In genomic region chr17:58317421-58318064, GRCh38 we compare ENCODE assay signal across 8 cellular contexts. TPM values are rescaled to one million over a fixed set of nuclear protein-coding genes. Genes with fewer than 3 reads are reported as not detected.
DNase-seq lines count a peak whose midpoint lies in the region; ATAC-seq and TF ChIP-seq lines count a peak whose summit lies in the region.

No MANE protein-coding gene starts in this region.

- intact Hi-C loops in Right ventricle myocardium superior (cut with DNase I) (loop anchor here (5.0 kb wide), 1 partner anchor 130 kb away; no protein-coding TSS in a partner anchor), Right ventricle myocardium inferior (cut with DNase I) (loop anchor here (5.0 kb wide), 1 partner anchor 130 kb away; no protein-coding TSS in a partner anchor), psoas muscle (cut with DNase I) (loop anchor here in 1 of 2 donors (5.0 kb wide), 1 partner anchor 130 kb away; no protein-coding TSS in a partner anchor)

- no peaks in the 10 kb centered on the region for H3K9me3 ChIP-seq in psoas muscle

- no peaks in the 10 kb centered on the region for H3K36me3 ChIP-seq in psoas muscle (ENCODE audit: insufficient read depth in 1 of 2, low read depth in 1 of 2)

- peak; percentile 67 for ATAC-seq in Right ventricle myocardium superior (ENCODE audit: poor library complexity)
- no peak for ATAC-seq in Right ventricle myocardium inferior
- ATAC-seq in HG03280 (IDR thresholded peaks at IDR 0.05; ENCODE audit: unreplicated experiment): peak; percentile 63
- ATAC-seq in psoas muscle: peak in 1 of 4 donors; percentile 19
- no peak for ATAC-seq in GM21526 (IDR thresholded peaks at IDR 0.05; ENCODE audit: low FRiP score, unreplicated experiment)

- H3K4me3 ChIP-seq in psoas muscle: no peak overlapping the region

- TF ChIP-seq CTCF in psoas muscle (IDR thresholded peaks at IDR 0.05): peak; percentile 24

- no peak overlapping the region for H3K27ac ChIP-seq in psoas muscle

- 36 to 54% (median 41%) methylated on average over 5 of the region's 5 CpGs for WGBS in psoas muscle, 3 donors

- peak; percentile 36 for DNase-seq in Right ventricle myocardium superior
- DNase-seq in Right ventricle myocardium inferior (ENCODE audit: missing footprints): no peak
- DNase-seq in NOMO-1 treated with DMSO at 0.1 percent for 48 hours (lab: John Stamatoyannopoulos, UW; ENCODE audit: unreplicated experiment): peak; percentile 60
- peak; percentile 73 for DNase-seq in activated T-cell treated with anti-CD3 and anti-CD28 coated beads, Interleukin-2, amount 50 U/mL, for 1 hour
- DNase-seq in fibroblast of peridontal ligament (ENCODE audit: extremely low read depth): peak; percentile 47
- DNase-seq in psoas muscle: no peak

- H3K27me3 ChIP-seq in psoas muscle (ENCODE audit: insufficient read depth in 3 of 3, low read length in 2 of 3): no peaks in the 10 kb centered on the region

- no peaks in the 10 kb centered on the region for H3K4me1 ChIP-seq in psoas muscle

RNA-seq across cellular contexts. Expression of gene TSPOAP1, which starts 11.1 kb away (rescaled TPM):
- total RNA-seq in Right ventricle myocardium superior (13.6 TPM), Right ventricle myocardium inferior (12.1 TPM), psoas muscle (1 to 10 TPM; 2.3 to 6.6 (median 4.4) TPM)
- 1 to 10 TPM in 2 of 3 donors, under 1 TPM in 1; 0.40 to 2.1 (median 1.2) TPM for polyA plus RNA-seq in psoas muscle

RNA-seq across cellular contexts. Expression of gene SUPT4H1, which starts 34.5 kb away (rescaled TPM):
- total RNA-seq in Right ventricle myocardium superior: 59.2 TPM
- total RNA-seq in Right ventricle myocardium inferior: 58.2 TPM
- total RNA-seq in psoas muscle: 10 to 100 TPM; 52.1 to 58.9 (median 56.2) TPM
- polyA plus RNA-seq in psoas muscle: 10 to 100 TPM; 56.6 to 86.8 (median 71.3) TPM

RNA-seq across cellular contexts. Expression of gene MPO, which starts 36.8 kb away (rescaled TPM):
- total RNA-seq in Right ventricle myocardium superior (0.05 TPM), Right ventricle myocardium inferior (0.08 TPM), psoas muscle (under 1 TPM; 0.38 to 0.95 (median 0.57) TPM)
- polyA plus RNA-seq in psoas muscle: under 1 TPM; 0.11 to 0.26 (median 0.14) TPM

Comparison
In these comparisons a context has a peak if more than half of its experiments do, and no peak if none do; other contexts are left out.
1. ATAC-seq: peak in Right ventricle myocardium superior (single experiment) and HG03280 (single experiment); none in Right ventricle myocardium inferior (single experiment) and GM21526 (single experiment).
2. DNase-seq: peak in Right ventricle myocardium superior (single experiment), NOMO-1 treated with DMSO at 0.1 percent for 48 hours (single experiment), activated T-cell treated with anti-CD3 and anti-CD28 coated beads, Interleukin-2, amount 50 U/mL, for 1 hour (single experiment) and fibroblast of peridontal ligament (single experiment); none in Right ventricle myocardium inferior (single experiment) and psoas muscle (0 of 2).